1 cellular context compared by ENCODE assay signal in genomic region chr2:144625216-144626010, GRCh38.
TF ChIP-seq lines count a peak whose summit lies in the region.

No MANE protein-coding gene starts in this region.

TF ChIP-seq in H1, 55 proteins besides CTCF, POLR2A, EP300 and RAD21:
- no peak for TF ChIP-seq SUZ12 (IDR thresholded peaks at IDR 0.05; ENCODE audit: low read length)
- TF ChIP-seq PHF8 (conservative IDR thresholded peaks at IDR 0.05; ENCODE audit: low read depth, low read length): no peak
- TF ChIP-seq ATF3 (IDR thresholded peaks at IDR 0.05; ENCODE audit: insufficient read depth, low read depth, low read length): no peak
- TF ChIP-seq BACH1 (IDR thresholded peaks at IDR 0.05; ENCODE audit: low read length): no peak
- no peak for TF ChIP-seq BRCA1 (IDR thresholded peaks at IDR 0.05; ENCODE audit: low read depth, low read length)
- TF ChIP-seq CREB1 (IDR thresholded peaks at IDR 0.05): no peak
